In the genomic region with DNA sequence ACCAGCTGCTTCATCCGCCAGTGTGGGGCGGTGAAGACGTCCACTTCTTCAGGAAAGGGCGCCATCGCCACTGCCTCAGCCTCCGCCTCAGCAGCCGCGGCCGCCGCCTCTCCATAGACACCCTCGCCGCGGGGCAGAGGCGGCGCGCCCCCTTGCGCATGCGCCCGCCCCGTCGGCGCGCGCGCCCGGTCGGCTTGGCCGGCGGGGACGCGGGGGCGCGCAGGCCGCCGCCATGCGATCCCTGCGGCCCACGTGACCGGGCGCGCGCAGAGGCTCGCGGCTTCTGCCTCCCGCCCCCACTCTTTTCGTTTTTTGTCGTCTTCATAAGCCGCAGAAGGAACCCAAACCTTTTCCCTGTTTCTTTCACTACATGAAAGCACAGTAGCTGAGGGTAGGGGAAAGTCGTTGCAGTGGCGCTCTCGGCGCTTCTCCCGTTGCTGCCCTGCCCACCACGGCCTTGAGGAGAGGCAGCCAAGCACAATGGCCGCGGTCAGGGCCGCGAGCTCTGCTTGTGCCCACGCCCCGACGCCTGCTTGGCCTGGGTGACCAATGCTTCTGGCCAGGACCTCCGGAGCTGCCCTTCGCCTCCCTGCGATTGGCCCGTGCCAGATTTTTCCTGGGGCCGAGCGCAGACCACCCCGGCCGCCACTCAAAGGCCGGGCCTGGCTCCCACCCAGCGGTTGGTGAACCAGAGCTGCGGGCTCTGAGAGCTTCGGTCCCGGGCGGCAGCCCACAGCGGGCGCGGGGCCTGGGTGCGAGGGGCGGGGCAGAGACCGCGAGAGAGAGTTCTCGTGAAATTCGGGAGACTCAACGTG, we compare ENCODE assay signal across 1 cellular context.
A peak's percentile ranks its signal among the peaks of the same experiment; 100 is the strongest.
TF ChIP-seq lines count a peak whose summit lies in the region.

A gene with protein sequence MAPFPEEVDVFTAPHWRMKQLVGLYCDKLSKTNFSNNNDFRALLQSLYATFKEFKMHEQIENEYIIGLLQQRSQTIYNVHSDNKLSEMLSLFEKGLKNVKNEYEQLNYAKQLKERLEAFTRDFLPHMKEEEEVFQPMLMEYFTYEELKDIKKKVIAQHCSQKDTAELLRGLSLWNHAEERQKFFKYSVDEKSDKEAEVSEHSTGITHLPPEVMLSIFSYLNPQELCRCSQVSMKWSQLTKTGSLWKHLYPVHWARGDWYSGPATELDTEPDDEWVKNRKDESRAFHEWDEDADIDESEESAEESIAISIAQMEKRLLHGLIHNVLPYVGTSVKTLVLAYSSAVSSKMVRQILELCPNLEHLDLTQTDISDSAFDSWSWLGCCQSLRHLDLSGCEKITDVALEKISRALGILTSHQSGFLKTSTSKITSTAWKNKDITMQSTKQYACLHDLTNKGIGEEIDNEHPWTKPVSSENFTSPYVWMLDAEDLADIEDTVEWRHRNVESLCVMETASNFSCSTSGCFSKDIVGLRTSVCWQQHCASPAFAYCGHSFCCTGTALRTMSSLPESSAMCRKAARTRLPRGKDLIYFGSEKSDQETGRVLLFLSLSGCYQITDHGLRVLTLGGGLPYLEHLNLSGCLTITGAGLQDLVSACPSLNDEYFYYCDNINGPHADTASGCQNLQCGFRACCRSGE (minus strand): TSS at position 135 of the 815 bp plus-strand sequence. CDS start 70 bp downstream, at position 65.

TF ChIP-seq in K562, 482 proteins besides CTCF, POLR2A, EP300 and RAD21 (continues in another document):
- TF ChIP-seq, protein P1, sequence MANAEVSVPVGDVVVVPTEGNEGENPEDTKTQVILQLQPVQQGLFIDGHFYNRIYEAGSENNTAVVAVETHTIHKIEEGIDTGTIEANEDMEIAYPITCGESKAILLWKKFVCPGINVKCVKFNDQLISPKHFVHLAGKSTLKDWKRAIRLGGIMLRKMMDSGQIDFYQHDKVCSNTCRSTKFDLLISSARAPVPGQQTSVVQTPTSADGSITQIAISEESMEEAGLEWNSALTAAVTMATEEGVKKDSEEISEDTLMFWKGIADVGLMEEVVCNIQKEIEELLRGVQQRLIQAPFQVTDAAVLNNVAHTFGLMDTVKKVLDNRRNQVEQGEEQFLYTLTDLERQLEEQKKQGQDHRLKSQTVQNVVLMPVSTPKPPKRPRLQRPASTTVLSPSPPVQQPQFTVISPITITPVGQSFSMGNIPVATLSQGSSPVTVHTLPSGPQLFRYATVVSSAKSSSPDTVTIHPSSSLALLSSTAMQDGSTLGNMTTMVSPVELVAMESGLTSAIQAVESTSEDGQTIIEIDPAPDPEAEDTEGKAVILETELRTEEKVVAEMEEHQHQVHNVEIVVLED (CRISPR knock-in tag; IDR thresholded peaks at IDR 0.05): peak; percentile 20
- TF ChIP-seq, protein P2, sequence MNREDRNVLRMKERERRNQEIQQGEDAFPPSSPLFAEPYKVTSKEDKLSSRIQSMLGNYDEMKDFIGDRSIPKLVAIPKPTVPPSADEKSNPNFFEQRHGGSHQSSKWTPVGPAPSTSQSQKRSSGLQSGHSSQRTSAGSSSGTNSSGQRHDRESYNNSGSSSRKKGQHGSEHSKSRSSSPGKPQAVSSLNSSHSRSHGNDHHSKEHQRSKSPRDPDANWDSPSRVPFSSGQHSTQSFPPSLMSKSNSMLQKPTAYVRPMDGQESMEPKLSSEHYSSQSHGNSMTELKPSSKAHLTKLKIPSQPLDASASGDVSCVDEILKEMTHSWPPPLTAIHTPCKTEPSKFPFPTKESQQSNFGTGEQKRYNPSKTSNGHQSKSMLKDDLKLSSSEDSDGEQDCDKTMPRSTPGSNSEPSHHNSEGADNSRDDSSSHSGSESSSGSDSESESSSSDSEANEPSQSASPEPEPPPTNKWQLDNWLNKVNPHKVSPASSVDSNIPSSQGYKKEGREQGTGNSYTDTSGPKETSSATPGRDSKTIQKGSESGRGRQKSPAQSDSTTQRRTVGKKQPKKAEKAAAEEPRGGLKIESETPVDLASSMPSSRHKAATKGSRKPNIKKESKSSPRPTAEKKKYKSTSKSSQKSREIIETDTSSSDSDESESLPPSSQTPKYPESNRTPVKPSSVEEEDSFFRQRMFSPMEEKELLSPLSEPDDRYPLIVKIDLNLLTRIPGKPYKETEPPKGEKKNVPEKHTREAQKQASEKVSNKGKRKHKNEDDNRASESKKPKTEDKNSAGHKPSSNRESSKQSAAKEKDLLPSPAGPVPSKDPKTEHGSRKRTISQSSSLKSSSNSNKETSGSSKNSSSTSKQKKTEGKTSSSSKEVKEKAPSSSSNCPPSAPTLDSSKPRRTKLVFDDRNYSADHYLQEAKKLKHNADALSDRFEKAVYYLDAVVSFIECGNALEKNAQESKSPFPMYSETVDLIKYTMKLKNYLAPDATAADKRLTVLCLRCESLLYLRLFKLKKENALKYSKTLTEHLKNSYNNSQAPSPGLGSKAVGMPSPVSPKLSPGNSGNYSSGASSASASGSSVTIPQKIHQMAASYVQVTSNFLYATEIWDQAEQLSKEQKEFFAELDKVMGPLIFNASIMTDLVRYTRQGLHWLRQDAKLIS (CRISPR knock-in tag; IDR thresholded peaks at IDR 0.05): 0 out of 2 replicates have a peak, but pooled peaks have one; percentile 71
- TF ChIP-seq NR4A1 (CRISPR knock-in tag; IDR thresholded peaks at IDR 0.05): peak; percentile 79; the same call in 1 of the 2 replicates
- peak; percentile 88 for TF ChIP-seq NR4A1 (tag; IDR thresholded peaks at IDR 0.05)
- peak; percentile 64; the same call in 1 of the 2 replicates for TF ChIP-seq BACH1 (tag; IDR thresholded peaks at IDR 0.05)
- TF ChIP-seq EGR1 (conservative IDR thresholded peaks at IDR 0.05): peak; percentile 78
- TF ChIP-seq NR2C1 (IDR thresholded peaks at IDR 0.05): no peak
- TF ChIP-seq NR2C1 (tag; IDR thresholded peaks at IDR 0.05): peak; percentile 58; the same call in 1 of the 2 replicates
- TF ChIP-seq, protein P3, sequence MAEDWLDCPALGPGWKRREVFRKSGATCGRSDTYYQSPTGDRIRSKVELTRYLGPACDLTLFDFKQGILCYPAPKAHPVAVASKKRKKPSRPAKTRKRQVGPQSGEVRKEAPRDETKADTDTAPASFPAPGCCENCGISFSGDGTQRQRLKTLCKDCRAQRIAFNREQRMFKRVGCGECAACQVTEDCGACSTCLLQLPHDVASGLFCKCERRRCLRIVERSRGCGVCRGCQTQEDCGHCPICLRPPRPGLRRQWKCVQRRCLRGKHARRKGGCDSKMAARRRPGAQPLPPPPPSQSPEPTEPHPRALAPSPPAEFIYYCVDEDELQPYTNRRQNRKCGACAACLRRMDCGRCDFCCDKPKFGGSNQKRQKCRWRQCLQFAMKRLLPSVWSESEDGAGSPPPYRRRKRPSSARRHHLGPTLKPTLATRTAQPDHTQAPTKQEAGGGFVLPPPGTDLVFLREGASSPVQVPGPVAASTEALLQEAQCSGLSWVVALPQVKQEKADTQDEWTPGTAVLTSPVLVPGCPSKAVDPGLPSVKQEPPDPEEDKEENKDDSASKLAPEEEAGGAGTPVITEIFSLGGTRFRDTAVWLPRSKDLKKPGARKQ (CRISPR knock-in tag; IDR thresholded peaks at IDR 0.05): peak; percentile 83; the same call in 1 of the 2 replicates
- TF ChIP-seq SIRT6 (IDR thresholded peaks at IDR 0.05; ENCODE audit: low read depth, low read length): no peak
- TF ChIP-seq ZNF766 (CRISPR knock-in tag; conservative IDR thresholded peaks at IDR 0.05): peak; percentile 81
- peak; percentile 77 for TF ChIP-seq DMBX1 (CRISPR knock-in tag; IDR thresholded peaks at IDR 0.05; ENCODE audit: borderline replicate concordance)
- peak; percentile 82 for TF ChIP-seq MYC (IDR thresholded peaks at IDR 0.05; ENCODE audit: low read depth, low read length)
- peak; percentile 40; the same call in 1 of the 2 replicates for TF ChIP-seq MYC (CRISPR knock-in tag; IDR thresholded peaks at IDR 0.05; ENCODE audit: borderline replicate concordance, low read depth)
- TF ChIP-seq ZBTB8A (IDR thresholded peaks at IDR 0.05; ENCODE audit: partially characterized antibody): no peak
- TF ChIP-seq POLR3G (IDR thresholded peaks at IDR 0.05; ENCODE audit: extremely low read depth, insufficient read length, insufficient replicate concordance): no peak
- TF ChIP-seq EWSR1 (IDR thresholded peaks at IDR 0.05; ENCODE audit: borderline replicate concordance, low read depth, partially characterized antibody): no peak
- TF ChIP-seq KAT7 (CRISPR knock-in tag; IDR thresholded peaks at IDR 0.05; ENCODE audit: borderline replicate concordance): peak; percentile 86
- no peak for TF ChIP-seq SRF (CRISPR knock-in tag; IDR thresholded peaks at IDR 0.05)
- TF ChIP-seq L3MBTL2 (IDR thresholded peaks at IDR 0.05): peak; percentile 96
- TF ChIP-seq ZNF41 (CRISPR knock-in tag; conservative IDR thresholded peaks at IDR 0.05): peak; percentile 60; the same call in 1 of the 2 replicates
- peak; percentile 60; the same call in 1 of the 2 replicates for TF ChIP-seq ZKSCAN8 (CRISPR knock-in tag; IDR thresholded peaks at IDR 0.05)
- TF ChIP-seq ZNF445 (CRISPR knock-in tag; IDR thresholded peaks at IDR 0.05; ENCODE audit: low read depth): 0 out of 2 replicates have a peak, but pooled peaks have one; percentile 18
- peak; percentile 63; the same call in 1 of the 2 replicates for TF ChIP-seq NFXL1 (CRISPR knock-in tag; IDR thresholded peaks at IDR 0.05)
- TF ChIP-seq ZC3H4 (CRISPR knock-in tag; IDR thresholded peaks at IDR 0.05; ENCODE audit: borderline replicate concordance): 0 out of 2 replicates have a peak, but pooled peaks have one; percentile 62
- TF ChIP-seq TEAD1 (CRISPR knock-in tag; IDR thresholded peaks at IDR 0.05): 0 out of 4 replicates have a peak, but pooled peaks have one; percentile 47 to 48
- TF ChIP-seq KAT2B (IDR thresholded peaks at IDR 0.05; ENCODE audit: low read depth, low read length): no peak
- TF ChIP-seq PHF20 (IDR thresholded peaks at IDR 0.05; ENCODE audit: partially characterized antibody): peak; percentile 72
- TF ChIP-seq, protein P4, sequence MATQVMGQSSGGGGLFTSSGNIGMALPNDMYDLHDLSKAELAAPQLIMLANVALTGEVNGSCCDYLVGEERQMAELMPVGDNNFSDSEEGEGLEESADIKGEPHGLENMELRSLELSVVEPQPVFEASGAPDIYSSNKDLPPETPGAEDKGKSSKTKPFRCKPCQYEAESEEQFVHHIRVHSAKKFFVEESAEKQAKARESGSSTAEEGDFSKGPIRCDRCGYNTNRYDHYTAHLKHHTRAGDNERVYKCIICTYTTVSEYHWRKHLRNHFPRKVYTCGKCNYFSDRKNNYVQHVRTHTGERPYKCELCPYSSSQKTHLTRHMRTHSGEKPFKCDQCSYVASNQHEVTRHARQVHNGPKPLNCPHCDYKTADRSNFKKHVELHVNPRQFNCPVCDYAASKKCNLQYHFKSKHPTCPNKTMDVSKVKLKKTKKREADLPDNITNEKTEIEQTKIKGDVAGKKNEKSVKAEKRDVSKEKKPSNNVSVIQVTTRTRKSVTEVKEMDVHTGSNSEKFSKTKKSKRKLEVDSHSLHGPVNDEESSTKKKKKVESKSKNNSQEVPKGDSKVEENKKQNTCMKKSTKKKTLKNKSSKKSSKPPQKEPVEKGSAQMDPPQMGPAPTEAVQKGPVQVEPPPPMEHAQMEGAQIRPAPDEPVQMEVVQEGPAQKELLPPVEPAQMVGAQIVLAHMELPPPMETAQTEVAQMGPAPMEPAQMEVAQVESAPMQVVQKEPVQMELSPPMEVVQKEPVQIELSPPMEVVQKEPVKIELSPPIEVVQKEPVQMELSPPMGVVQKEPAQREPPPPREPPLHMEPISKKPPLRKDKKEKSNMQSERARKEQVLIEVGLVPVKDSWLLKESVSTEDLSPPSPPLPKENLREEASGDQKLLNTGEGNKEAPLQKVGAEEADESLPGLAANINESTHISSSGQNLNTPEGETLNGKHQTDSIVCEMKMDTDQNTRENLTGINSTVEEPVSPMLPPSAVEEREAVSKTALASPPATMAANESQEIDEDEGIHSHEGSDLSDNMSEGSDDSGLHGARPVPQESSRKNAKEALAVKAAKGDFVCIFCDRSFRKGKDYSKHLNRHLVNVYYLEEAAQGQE (CRISPR knock-in tag; IDR thresholded peaks at IDR 0.05; ENCODE audit: low read depth): peak; percentile 61; the same call in 1 of the 2 replicates
- TF ChIP-seq ATF1 (CRISPR knock-in tag; IDR thresholded peaks at IDR 0.05): no peak
- peak; percentile 40; the same call in 1 of the 2 replicates for TF ChIP-seq ATF1 (tag; IDR thresholded peaks at IDR 0.05)
- peak; percentile 70 for TF ChIP-seq EP400 (IDR thresholded peaks at IDR 0.05)
- TF ChIP-seq ZNF197 (CRISPR knock-in tag; IDR thresholded peaks at IDR 0.05; ENCODE audit: low read depth): peak; percentile 92
- TF ChIP-seq, protein P5, sequence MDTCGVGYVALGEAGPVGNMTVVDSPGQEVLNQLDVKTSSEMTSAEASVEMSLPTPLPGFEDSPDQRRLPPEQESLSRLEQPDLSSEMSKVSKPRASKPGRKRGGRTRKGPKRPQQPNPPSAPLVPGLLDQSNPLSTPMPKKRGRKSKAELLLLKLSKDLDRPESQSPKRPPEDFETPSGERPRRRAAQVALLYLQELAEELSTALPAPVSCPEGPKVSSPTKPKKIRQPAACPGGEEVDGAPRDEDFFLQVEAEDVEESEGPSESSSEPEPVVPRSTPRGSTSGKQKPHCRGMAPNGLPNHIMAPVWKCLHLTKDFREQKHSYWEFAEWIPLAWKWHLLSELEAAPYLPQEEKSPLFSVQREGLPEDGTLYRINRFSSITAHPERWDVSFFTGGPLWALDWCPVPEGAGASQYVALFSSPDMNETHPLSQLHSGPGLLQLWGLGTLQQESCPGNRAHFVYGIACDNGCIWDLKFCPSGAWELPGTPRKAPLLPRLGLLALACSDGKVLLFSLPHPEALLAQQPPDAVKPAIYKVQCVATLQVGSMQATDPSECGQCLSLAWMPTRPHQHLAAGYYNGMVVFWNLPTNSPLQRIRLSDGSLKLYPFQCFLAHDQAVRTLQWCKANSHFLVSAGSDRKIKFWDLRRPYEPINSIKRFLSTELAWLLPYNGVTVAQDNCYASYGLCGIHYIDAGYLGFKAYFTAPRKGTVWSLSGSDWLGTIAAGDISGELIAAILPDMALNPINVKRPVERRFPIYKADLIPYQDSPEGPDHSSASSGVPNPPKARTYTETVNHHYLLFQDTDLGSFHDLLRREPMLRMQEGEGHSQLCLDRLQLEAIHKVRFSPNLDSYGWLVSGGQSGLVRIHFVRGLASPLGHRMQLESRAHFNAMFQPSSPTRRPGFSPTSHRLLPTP (IDR thresholded peaks at IDR 0.05; ENCODE audit: borderline replicate concordance, extremely low read depth, insufficient read length): no peak
- TF ChIP-seq YY1 (IDR thresholded peaks at IDR 0.05; ENCODE audit: borderline replicate concordance in 1 of 3, control insufficient read depth in 1 of 3, extremely low read depth in 1 of 3, insufficient read depth in 3 of 3, insufficient read length in 1 of 3, insufficient replicate concordance in 2 of 3, low read depth in 1 of 3, low read length in 2 of 3): peak; percentile 17 to 83 (median 33)
- TF ChIP-seq PHTF2 (CRISPR knock-in tag; IDR thresholded peaks at IDR 0.05): peak; percentile 37; the same call in 1 of the 2 replicates
- TF ChIP-seq POLR2AphosphoS2 (IDR thresholded peaks at IDR 0.05; ENCODE audit: low read length): peak; percentile 67; the same call in 1 of the 2 replicates
- TF ChIP-seq, protein P6, sequence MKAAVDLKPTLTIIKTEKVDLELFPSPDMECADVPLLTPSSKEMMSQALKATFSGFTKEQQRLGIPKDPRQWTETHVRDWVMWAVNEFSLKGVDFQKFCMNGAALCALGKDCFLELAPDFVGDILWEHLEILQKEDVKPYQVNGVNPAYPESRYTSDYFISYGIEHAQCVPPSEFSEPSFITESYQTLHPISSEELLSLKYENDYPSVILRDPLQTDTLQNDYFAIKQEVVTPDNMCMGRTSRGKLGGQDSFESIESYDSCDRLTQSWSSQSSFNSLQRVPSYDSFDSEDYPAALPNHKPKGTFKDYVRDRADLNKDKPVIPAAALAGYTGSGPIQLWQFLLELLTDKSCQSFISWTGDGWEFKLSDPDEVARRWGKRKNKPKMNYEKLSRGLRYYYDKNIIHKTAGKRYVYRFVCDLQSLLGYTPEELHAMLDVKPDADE (conservative IDR thresholded peaks at IDR 0.05; ENCODE audit: control insufficient read depth, low read depth, low read length): 0 out of 2 replicates have a peak, but pooled peaks have one; percentile 11
- peak; percentile 26 for TF ChIP-seq NFIC (IDR thresholded peaks at IDR 0.05)
- TF ChIP-seq ZNF263 (CRISPR knock-in tag; IDR thresholded peaks at IDR 0.05; ENCODE audit: borderline replicate concordance): no peak
- TF ChIP-seq MEF2D (tag; conservative IDR thresholded peaks at IDR 0.05; ENCODE audit: low read depth): 0 out of 2 replicates have a peak, but pooled peaks have one; percentile 50
